Comparison of ENCODE assay signal across 14 cellular contexts in genomic region chr6:53629120-53629477, GRCh38.
"Had no signal": no experiment of that assay in that cellular context is flagged by ENCODE, and none has a peak within 500 bp of the region (broad histone marks: within the 10 kb centered on the region; RNA-seq: fewer than 3 reads in every experiment).

No MANE protein-coding gene starts in this region.

- ATAC-seq: left colon; natural killer cell treated with Interleukin-12 subunit alpha and Interleukin-12 subunit beta and Interleukin-15 and Interleukin-18, amount 100 ng/mL, for 72 hours had no signal

- H3K9me3 ChIP-seq: lower lobe of right lung, neutrophil, upper lobe of left lung had no signal

- H3K36me3 ChIP-seq: lower lobe of right lung, neutrophil, upper lobe of left lung had no signal

- H3K4me3 ChIP-seq: lower lobe of right lung, upper lobe of left lung had no signal

- H3K4me1 ChIP-seq: parathyroid adenoma had no signal

- H3K27me3 ChIP-seq: neutrophil, upper lobe of left lung had no signal

- H3K27ac ChIP-seq: coronary artery, lower lobe of right lung, neutrophil, parathyroid adenoma, upper lobe of left lung had no signal

- H3K9ac ChIP-seq: parathyroid adenoma had no signal

- DNase-seq: activated B cell treated with CpG ODN at 0.5 μM for 24 hours; activated CD4-positive, alpha-beta memory T cell treated with anti-CD3 and anti-CD28 coated beads for 36 hours; activated CD4-positive, alpha-beta T cell treated with anti-CD3 and anti-CD28 coated beads for 4 hours; activated naive CD8-positive, alpha-beta T cell treated with anti-CD3 and anti-CD28 coated beads, Interleukin-2, amount 10 ng/mL, durations not matched to agents 7 days and 5 days; activated T-cell treated with anti-CD3 and anti-CD28 coated beads for 4 hours; left colon; lower lobe of right lung; stimulated activated naive CD4-positive, alpha-beta T cell; substantia nigra; upper lobe of left lung had no signal
